In the genomic region with DNA sequence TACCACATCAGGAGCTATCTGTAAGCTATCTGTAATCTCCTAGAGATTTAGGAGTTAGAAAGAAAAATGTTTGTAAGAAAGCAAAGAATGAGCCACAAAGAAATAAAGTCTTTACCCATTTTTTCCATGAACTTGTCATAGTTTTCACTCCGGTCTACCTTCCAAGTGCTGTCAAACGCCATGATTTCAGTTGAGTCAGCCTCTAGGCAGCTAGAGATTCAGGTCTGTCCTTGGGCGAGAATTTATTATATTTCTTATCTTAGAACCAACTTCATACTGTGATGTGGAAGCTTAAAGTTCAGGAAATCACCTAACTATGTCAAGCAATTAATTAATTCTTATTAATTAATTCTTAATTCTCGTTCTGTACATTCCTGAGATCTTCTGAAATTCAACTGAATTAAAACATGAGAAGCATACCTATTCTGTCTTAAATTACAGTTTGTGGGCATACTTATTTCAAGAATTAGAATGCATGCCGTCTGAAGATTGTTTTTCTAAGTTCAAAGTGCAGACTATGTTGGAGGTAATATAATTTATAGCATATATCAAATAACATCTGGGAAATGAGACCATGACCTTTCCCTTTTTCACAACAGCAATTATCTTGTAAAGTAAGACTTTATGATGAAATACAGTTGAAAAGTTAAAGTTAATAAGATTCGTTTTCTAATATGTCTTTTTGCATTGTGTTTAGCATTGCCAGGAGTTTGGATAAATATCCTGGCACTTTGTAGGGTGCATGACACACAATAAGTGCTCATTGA, we compare ENCODE assay signal across 40 cellular contexts. TPM values are rescaled to one million over a fixed set of nuclear protein-coding genes. Genes with fewer than 3 reads are reported as not detected.
"Had no signal": no experiment of that assay in that cellular context is flagged by ENCODE, and none has a peak within 500 bp of the region (broad histone marks: within the 10 kb centered on the region; RNA-seq: fewer than 3 reads in every experiment).

A gene (minus strand): TSS at position 218 of the 767 bp plus-strand sequence. CDS start 36 bp downstream, at position 182.

- H3K4me3 ChIP-seq: esophagus squamous epithelium, neural progenitor cell, skin epidermis, upper lobe of right lung had no signal

- H3K36me3 ChIP-seq: esophagus squamous epithelium, neural progenitor cell, upper lobe of right lung had no signal

- H3K27ac Mint-ChIP-seq: activated CD4-positive, alpha-beta memory T cell treated with anti-CD3 and anti-CD28 coated beads for 36 hours; activated CD4-positive, alpha-beta T cell treated with anti-CD3 and anti-CD28 coated beads, Interleukin-2, amount 10 ng/mL, durations not matched to agents 24 days and 14 days; activated naive CD4-positive, alpha-beta T cell treated with anti-CD3 and anti-CD28 coated beads, Interleukin-2, amount 10 ng/mL, durations not matched to agents 7 days and 5 days; activated naive CD8-positive, alpha-beta T cell treated with anti-CD3 and anti-CD28 coated beads, Interleukin-2, amount 10 ng/mL, durations not matched to agents 7 days and 5 days; activated T-helper 1 cell treated with anti-CD3 and anti-CD28 coated beads, Interleukin-12 subunit alpha, Interleukin-12 subunit beta, Interleukin-2, Interleukin-4 antibody, amounts not matched to agents 30 ng/mL and 10 ng/mL and 1 ng/mL, durations not matched to agents 14 hours and 24 hours and 36 hours; mesothelial cell of epicardium; natural killer cell; neural progenitor cell; stimulated activated memory B cell treated with anti-CD40 and anti-IgM and Interleukin-4, amounts not matched to agents 10 μg/mL and 1 μg/mL and 100 μg/mL, for 72 hours; stimulated activated naive CD8-positive, alpha-beta T cell treated with anti-CD3 and anti-CD28 coated beads, Interleukin-15, amount 100 ng/mL, for 72 hours; T-helper 1 cell treated with Interleukin-12 subunit alpha and Interleukin-12 subunit beta and Interleukin-4 antibody, amounts not matched to agents 30 μg/mL and 1 μg/mL, for 36 hours had no signal

- FAIRE-seq: endometrium, frontal cortex, keratinocyte had no signal

- H3K36me3 Mint-ChIP-seq: activated CD4-positive, alpha-beta memory T cell treated with anti-CD3 and anti-CD28 coated beads for 36 hours; activated naive CD4-positive, alpha-beta T cell treated with anti-CD3 and anti-CD28 coated beads, Interleukin-2, amount 10 ng/mL, durations not matched to agents 7 days and 5 days; activated naive CD8-positive, alpha-beta T cell treated with anti-CD3 and anti-CD28 coated beads, Interleukin-2, amount 10 ng/mL, durations not matched to agents 7 days and 5 days; mesothelial cell of epicardium; natural killer cell; neural progenitor cell; stimulated activated memory B cell treated with anti-CD40 and anti-IgM and Interleukin-4, amounts not matched to agents 10 μg/mL and 1 μg/mL and 100 μg/mL, for 72 hours had no signal

- H3K9me3 Mint-ChIP-seq: activated CD4-positive, alpha-beta memory T cell treated with anti-CD3 and anti-CD28 coated beads for 36 hours; activated CD4-positive, alpha-beta T cell treated with anti-CD3 and anti-CD28 coated beads, Interleukin-2, amount 10 ng/mL, durations not matched to agents 24 days and 14 days; activated naive CD4-positive, alpha-beta T cell treated with anti-CD3 and anti-CD28 coated beads, Interleukin-2, amount 10 ng/mL, durations not matched to agents 7 days and 5 days; activated naive CD8-positive, alpha-beta T cell treated with anti-CD3 and anti-CD28 coated beads, Interleukin-2, amount 10 ng/mL, durations not matched to agents 7 days and 5 days; activated T-helper 1 cell treated with anti-CD3 and anti-CD28 coated beads, Interleukin-12 subunit alpha, Interleukin-12 subunit beta, Interleukin-2, Interleukin-4 antibody, amounts not matched to agents 30 ng/mL and 10 ng/mL and 1 ng/mL, durations not matched to agents 14 hours and 24 hours and 36 hours; mesothelial cell of epicardium; natural killer cell; neural progenitor cell; stimulated activated memory B cell treated with anti-CD40 and anti-IgM and Interleukin-4, amounts not matched to agents 10 μg/mL and 1 μg/mL and 100 μg/mL, for 72 hours; stimulated activated naive CD8-positive, alpha-beta T cell treated with anti-CD3 and anti-CD28 coated beads, Interleukin-15, amount 100 ng/mL, for 72 hours; T-helper 1 cell treated with Interleukin-12 subunit alpha and Interleukin-12 subunit beta and Interleukin-4 antibody, amounts not matched to agents 30 μg/mL and 1 μg/mL, for 36 hours had no signal

- H3K27me3 Mint-ChIP-seq: stimulated activated memory B cell treated with anti-CD40 and anti-IgM and Interleukin-4, amounts not matched to agents 10 μg/mL and 1 μg/mL and 100 μg/mL, for 72 hours; stimulated activated naive CD8-positive, alpha-beta T cell treated with anti-CD3 and anti-CD28 coated beads, Interleukin-15, amount 100 ng/mL, for 72 hours had no signal

- H3K4me1 ChIP-seq: esophagus squamous epithelium, neural progenitor cell, upper lobe of right lung had no signal

- H3K27me3 ChIP-seq: esophagus squamous epithelium, neural progenitor cell, upper lobe of right lung had no signal

- H3K27ac ChIP-seq: epithelial cell of prostate, esophagus squamous epithelium, neural progenitor cell, skin epidermis, upper lobe of right lung had no signal

- H3K4me3 Mint-ChIP-seq: activated CD4-positive, alpha-beta memory T cell treated with anti-CD3 and anti-CD28 coated beads for 36 hours; activated CD4-positive, alpha-beta T cell treated with anti-CD3 and anti-CD28 coated beads, Interleukin-2, amount 10 ng/mL, durations not matched to agents 24 days and 14 days; activated naive CD4-positive, alpha-beta T cell treated with anti-CD3 and anti-CD28 coated beads, Interleukin-2, amount 10 ng/mL, durations not matched to agents 7 days and 5 days; activated naive CD8-positive, alpha-beta T cell treated with anti-CD3 and anti-CD28 coated beads, Interleukin-2, amount 10 ng/mL, durations not matched to agents 7 days and 5 days; activated T-helper 1 cell treated with anti-CD3 and anti-CD28 coated beads, Interleukin-12 subunit alpha, Interleukin-12 subunit beta, Interleukin-2, Interleukin-4 antibody, amounts not matched to agents 30 ng/mL and 10 ng/mL and 1 ng/mL, durations not matched to agents 14 hours and 24 hours and 36 hours; mesothelial cell of epicardium; natural killer cell; neural progenitor cell; stimulated activated memory B cell treated with anti-CD40 and anti-IgM and Interleukin-4, amounts not matched to agents 10 μg/mL and 1 μg/mL and 100 μg/mL, for 72 hours; stimulated activated naive CD8-positive, alpha-beta T cell treated with anti-CD3 and anti-CD28 coated beads, Interleukin-15, amount 100 ng/mL, for 72 hours; T-helper 1 cell treated with Interleukin-12 subunit alpha and Interleukin-12 subunit beta and Interleukin-4 antibody, amounts not matched to agents 30 μg/mL and 1 μg/mL, for 36 hours had no signal

- H3K9me3 ChIP-seq: esophagus squamous epithelium, upper lobe of right lung had no signal

- DNase-seq: activated CD4-positive, alpha-beta memory T cell treated with anti-CD3 and anti-CD28 coated beads for 36 hours; activated CD4-positive, alpha-beta T cell treated with anti-CD3 and anti-CD28 coated beads, Interleukin-2, amount 10 ng/mL, durations not matched to agents 24 days and 14 days; activated CD4-positive, CD25-positive, alpha-beta regulatory T cell treated with anti-CD3 and anti-CD28 coated beads, Interleukin-2, amount 50 U/mL, for 72 hours; activated CD8-positive, alpha-beta memory T cell treated with anti-CD3 and anti-CD28 coated beads, Interleukin-2, amount 50 U/mL, for 4 hours; activated effector memory CD4-positive, alpha-beta T cell treated with anti-CD3 and anti-CD28 coated beads, Interleukin-2, amount 50 U/mL, for 16 hours; activated naive CD4-positive, alpha-beta T cell treated with anti-CD3 and anti-CD28 coated beads, Interleukin-2, amount 10 ng/mL, durations not matched to agents 7 days and 5 days; activated naive CD8-positive, alpha-beta T cell treated with anti-CD3 and anti-CD28 coated beads, Interleukin-2, amount 10 ng/mL, durations not matched to agents 7 days and 5 days; activated T-cell treated with anti-CD3 and anti-CD28 coated beads, Interleukin-2, amount 50 U/mL, for 1 hour; amygdala; caudate nucleus; dermis blood vessel endothelial cell; effector CD8-positive, alpha-beta T cell; esophagus squamous epithelium; left cardiac atrium; natural killer cell; posterior cingulate gyrus; retina; stimulated activated CD4-positive, alpha-beta T cell treated with anti-CD3 and anti-CD28 coated beads, Interleukin-1b, Interleukin-23, amount 100 ng/mL, for 48 hours; stimulated activated CD4-positive, alpha-beta T cell treated with anti-CD3 and anti-CD28 coated beads, Interleukin-4, amount 100 ng/mL, for 4 hours; stimulated activated CD8-positive, alpha-beta memory T cell treated with anti-CD3 and anti-CD28 coated beads, Interleukin-4, amount 100 ng/mL, for 48 hours; stimulated activated naive CD8-positive, alpha-beta T cell treated with anti-CD3 and anti-CD28 coated beads, Interleukin-15, amount 100 ng/mL, for 72 hours; substantia nigra; SW 1271; T1000; upper lobe of right lung had no signal

- H3K4me1 Mint-ChIP-seq: activated CD4-positive, alpha-beta T cell treated with anti-CD3 and anti-CD28 coated beads, Interleukin-2, amount 10 ng/mL, durations not matched to agents 24 days and 14 days; activated naive CD4-positive, alpha-beta T cell treated with anti-CD3 and anti-CD28 coated beads, Interleukin-2, amount 10 ng/mL, durations not matched to agents 7 days and 5 days; activated naive CD8-positive, alpha-beta T cell treated with anti-CD3 and anti-CD28 coated beads, Interleukin-2, amount 10 ng/mL, durations not matched to agents 7 days and 5 days; natural killer cell; neural progenitor cell; stimulated activated memory B cell treated with anti-CD40 and anti-IgM and Interleukin-4, amounts not matched to agents 10 μg/mL and 1 μg/mL and 100 μg/mL, for 72 hours; stimulated activated naive CD8-positive, alpha-beta T cell treated with anti-CD3 and anti-CD28 coated beads, Interleukin-15, amount 100 ng/mL, for 72 hours had no signal

RNA-seq across cellular contexts. Expression of the gene that starts here (rescaled TPM):
- total RNA-seq: activated CD4-positive, alpha-beta memory T cell treated with anti-CD3 and anti-CD28 coated beads for 36 hours; activated CD4-positive, alpha-beta T cell treated with anti-CD3 and anti-CD28 coated beads, Interleukin-2, amount 10 ng/mL, durations not matched to agents 24 days and 14 days; activated CD8-positive, alpha-beta memory T cell treated with anti-CD3 and anti-CD28 coated beads for 36 hours; activated T-helper 1 cell treated with anti-CD3 and anti-CD28 coated beads, Interleukin-12 subunit alpha, Interleukin-12 subunit beta, Interleukin-2, Interleukin-4 antibody, amounts not matched to agents 30 ng/mL and 10 ng/mL and 1 ng/mL, durations not matched to agents 14 hours and 24 hours and 36 hours; chondrocyte; dermis blood vessel endothelial cell; esophagus squamous epithelium; frontal cortex; left cardiac atrium; lower leg skin; mesothelial cell of epicardium; natural killer cell; omental fat pad; sciatic nerve; upper lobe of right lung had no signal
- polyA plus RNA-seq: keratinocyte had no signal
